Comparison of ENCODE assay signal across 10 cellular contexts in genomic region chr6:137816133-137816579, GRCh38. TPM values are rescaled to one million over a fixed set of nuclear protein-coding genes. Genes with fewer than 3 reads are reported as not detected.
DNase-seq lines count a peak whose midpoint lies in the region; ATAC-seq lines count a peak whose summit lies in the region.
"Had no signal": no experiment of that assay in that cellular context is flagged by ENCODE, and none has a peak within 500 bp of the region (broad histone marks: within the 10 kb centered on the region; RNA-seq: fewer than 3 reads in every experiment).

No MANE protein-coding gene starts in this region.

- peaks cover 21 to 36% of the 10 kb centered on the region in 2 donors for H3K4me1 ChIP-seq in naive thymus-derived CD4-positive, alpha-beta T cell (ENCODE audit: control insufficient read depth in 2 of 2, insufficient read depth in 2 of 2, low read length in 2 of 2)
- H3K4me1 ChIP-seq: thyroid gland had no signal

- no peaks in the 10 kb centered on the region for H3K36me3 ChIP-seq in naive thymus-derived CD4-positive, alpha-beta T cell (ENCODE audit: control insufficient read depth in 2 of 3, insufficient read depth in 3 of 3, low read length in 3 of 3)
- H3K36me3 ChIP-seq: SJSA1, thyroid gland had no signal

- H3K4me3 Mint-ChIP-seq in naive thymus-derived CD4-positive, alpha-beta T cell: peak overlapping the region in 6 of 10 donors; percentile 1 to 82 (median 32)

- intact Hi-C loops in naive thymus-derived CD4-positive, alpha-beta T cell (cut with micrococcal nuclease): loop anchor here in 1 of 2 donors (10.0 kb wide), 1 partner anchor 589 kb away; the partner anchor contains the start of gene HEBP2

- POLR2A ChIA-PET in naive thymus-derived CD4-positive, alpha-beta T cell (lab: Charles Lee): interaction anchor here (0.6 kb wide), 1 partner anchor 18 kb away, joined by 4 read pairs; no protein-coding TSS in a partner anchor

- CTCF ChIA-PET in naive thymus-derived CD4-positive, alpha-beta T cell (lab: Charles Lee): interaction anchor here (0.7 to 1.4 kb wide), 4 partner anchors 15 to 51 kb away, joined by 3 to 5 read pairs (median 4); partner anchors contain the start of gene TNFAIP3

- H3K27ac Mint-ChIP-seq in naive thymus-derived CD4-positive, alpha-beta T cell: peak overlapping the region; percentile 30 to 95 (median 80)

- ATAC-seq in GM18502 (IDR thresholded peaks at IDR 0.05; ENCODE audit: poor library complexity, unreplicated experiment) (peak; percentile 48), GM21576 (IDR thresholded peaks at IDR 0.05; ENCODE audit: unreplicated experiment) (peak; percentile 35)
- peak; percentile 3 for ATAC-seq in naive thymus-derived CD4-positive, alpha-beta T cell

- H3K9me3 ChIP-seq in naive thymus-derived CD4-positive, alpha-beta T cell (ENCODE audit: control insufficient read depth in 2 of 3, low read length in 3 of 3): no peaks in the 10 kb centered on the region
- H3K9me3 ChIP-seq: SJSA1, thyroid gland had no signal

- H3K9me3 Mint-ChIP-seq in naive thymus-derived CD4-positive, alpha-beta T cell: peaks cover 0 to 1% (median 0%) of the 10 kb centered on the region in 11 donors

- H3K27ac ChIP-seq in naive thymus-derived CD4-positive, alpha-beta T cell (ENCODE audit: low read depth, low read length): peak overlapping the region; percentile 37
- H3K27ac ChIP-seq: thyroid gland had no signal

- H3K4me3 ChIP-seq in naive thymus-derived CD4-positive, alpha-beta T cell (ENCODE audit: low read length): no peak overlapping the region
- H3K4me3 ChIP-seq: SJSA1, thyroid gland had no signal

- DNase-seq in UCSD-AML1 (lab: John Stamatoyannopoulos, UW; ENCODE audit: unreplicated experiment): peak; percentile 49
- no peak for DNase-seq in naive thymus-derived CD4-positive, alpha-beta T cell
- no peak for DNase-seq in retina
- no peak for DNase-seq in stimulated activated CD4-positive, alpha-beta T cell treated with anti-CD3 and anti-CD28 coated beads, Interleukin-4, amount 100 ng/mL, for 1 hour
- DNase-seq in DMS153 treated with DMSO at 0.1 percent for 48 hours (lab: John Stamatoyannopoulos, UW; ENCODE audit: unreplicated experiment): no peak
- DNase-seq: stimulated activated CD4-positive, alpha-beta T cell treated with anti-CD3 and anti-CD28 coated beads, Interleukin-1b, Interleukin-23, amount 100 ng/mL, for 48 hours; thyroid gland had no signal

- no peaks in the 10 kb centered on the region for H3K27me3 ChIP-seq in naive thymus-derived CD4-positive, alpha-beta T cell (ENCODE audit: control insufficient read depth in 2 of 2, insufficient read depth in 2 of 2, low read length in 2 of 2)
- H3K27me3 ChIP-seq: SJSA1, thyroid gland had no signal

- H3K27me3 Mint-ChIP-seq in naive thymus-derived CD4-positive, alpha-beta T cell: no peaks in the 10 kb centered on the region

- peaks cover 0 to 6% (median 0%) of the 10 kb centered on the region in 5 donors for H3K36me3 Mint-ChIP-seq in naive thymus-derived CD4-positive, alpha-beta T cell

- peaks cover 43 to 65% (median 62%) of the 10 kb centered on the region in 7 donors for H3K4me1 Mint-ChIP-seq in naive thymus-derived CD4-positive, alpha-beta T cell

RNA-seq across cellular contexts. Expression of gene TNFAIP3, which starts 50.9 kb away (rescaled TPM):
- 1,000 to 10,000 TPM in 2 of 5 experiments, 100 to 1,000 TPM in 3; 135 to 2,915 (median 141) TPM for total RNA-seq in naive thymus-derived CD4-positive, alpha-beta T cell
- 10 to 100 TPM; 66.6 to 90.5 TPM for polyA plus RNA-seq in naive thymus-derived CD4-positive, alpha-beta T cell
